In the genomic region with DNA sequence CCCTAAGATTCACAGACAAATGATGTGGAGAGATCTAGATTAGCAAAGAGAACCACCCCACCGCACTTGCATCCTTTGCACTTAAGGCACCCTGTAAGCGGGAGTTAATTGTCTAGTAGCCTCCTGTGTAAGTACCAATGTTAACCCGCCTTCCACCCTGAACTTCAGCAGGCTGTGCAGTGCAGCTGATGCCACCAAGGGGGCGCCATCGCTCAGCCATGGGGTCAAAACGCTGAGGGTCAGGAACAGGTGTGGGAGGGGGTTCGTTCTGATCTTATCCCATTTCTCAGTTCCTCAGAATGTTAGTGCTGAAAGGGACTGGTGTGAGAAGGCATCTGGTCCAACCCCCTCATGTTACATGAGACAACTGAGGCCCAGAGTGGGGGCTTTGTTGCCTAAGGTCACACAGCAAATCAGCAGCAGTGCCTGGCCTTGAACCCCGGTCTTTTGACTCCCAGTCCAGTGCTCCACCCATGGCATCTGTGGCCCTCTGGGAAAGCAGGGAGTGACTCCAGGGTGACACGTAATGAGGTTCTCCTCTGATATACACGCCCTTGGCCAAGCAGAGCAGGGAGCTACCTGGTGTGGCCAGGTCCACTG, we compare ENCODE assay signal across 15 cellular contexts. TPM values are rescaled to one million over a fixed set of nuclear protein-coding genes. Genes with fewer than 3 reads are reported as not detected.
DNase-seq lines count a peak whose midpoint lies in the region; TF ChIP-seq lines count a peak whose summit lies in the region.
"Had no signal": no experiment of that assay in that cellular context is flagged by ENCODE, and none has a peak within 500 bp of the region (broad histone marks: within the 10 kb centered on the region; RNA-seq: fewer than 3 reads in every experiment).

No MANE protein-coding gene starts in this region.

- no peaks in the 10 kb centered on the region for H3K79me2 ChIP-seq in OCI-LY7 (ENCODE audit: insufficient read depth, low read depth, low read length)

- H3K9me3 Mint-ChIP-seq in Caco-2 (ENCODE audit: unreplicated experiment), result no peaks in the 10 kb centered on the region

- H2AFZ ChIP-seq in OCI-LY7 (ENCODE audit: low read length), result no peak overlapping the region

- no peaks in the 10 kb centered on the region for H3K36me3 Mint-ChIP-seq in Caco-2 (ENCODE audit: insufficient read depth, unreplicated experiment)

- TF ChIP-seq CTCF in A673 (conservative IDR thresholded peaks at IDR 0.05; ENCODE audit: low read depth, low read length) (peak; percentile 50), Caco-2 (IDR thresholded peaks at IDR 0.05; ENCODE audit: insufficient read depth in 1 of 2, low read depth in 1 of 2, low read length in 1 of 2, severe bottlenecking in 1 of 2, unreplicated experiment in 1 of 2) (peak; percentile 10 to 20), OCI-LY7 (conservative IDR thresholded peaks at IDR 0.05; ENCODE audit: low read length) (peak; percentile 71), fibroblast of the aortic adventitia (IDR thresholded peaks at IDR 0.05; ENCODE audit: insufficient read depth, low read length) (peak; percentile 24), tibial artery (IDR thresholded peaks at IDR 0.05) (no peak)

- CTCF ChIA-PET in A673 (lab: Charles Lee), result no interaction called here
- CTCF ChIA-PET in Caco-2 (lab: Charles Lee), result no interaction called here
- CTCF ChIA-PET in OCI-LY7 (lab: Charles Lee; ENCODE audit: unreplicated experiment), result interaction anchor here (0.6 to 0.7 kb wide), 2 partner anchors 17 to 67 kb away, joined by 3 read pairs; no protein-coding TSS in a partner anchor

- BruUV-seq in A673 (replicated peaks; lab: Mats Ljungman, UMichigan) (no TSS peak), Caco-2 (replicated peaks; lab: Mats Ljungman, UMichigan) (no TSS peak), OCI-LY7 (replicated peaks; lab: Mats Ljungman, UMichigan) (no TSS peak)

- no peak overlapping the region for H3K27ac ChIP-seq in A673 (ENCODE audit: low read depth, low read length, poor library complexity, severe bottlenecking)
- no peak overlapping the region for H3K27ac ChIP-seq in OCI-LY7 (ENCODE audit: low read depth, low read length, poor library complexity, severe bottlenecking)
- H3K27ac ChIP-seq in tibial artery, result no peak overlapping the region
- H3K27ac ChIP-seq: HL-60, skin epidermis, uterus had no signal

- DNase-seq in A673 (ENCODE audit: low spot score) (no peak), Caco-2 (no peak), OCI-LY7 (ENCODE audit: low spot score) (no peak), fibroblast of the aortic adventitia (ENCODE audit: low read depth) (no peak), tibial artery (no peak), DMS 273 (lab: John Stamatoyannopoulos, UW; ENCODE audit: unreplicated experiment) (no peak), NCI-H82 (lab: John Stamatoyannopoulos, UW) (no peak)
- no peak for DNase-seq in activated CD4-positive, alpha-beta T cell treated with anti-CD3 and anti-CD28 coated beads for 1 hour
- DNase-seq: activated CD4-positive, alpha-beta T cell treated with anti-CD3 and anti-CD28 coated beads, Interleukin-2, amount 50 U/mL, for 1 hour; COR-L47; NCI-H1092; NCI-H748 treated with DMSO at 0.1 percent for 48 hours; uterus had no signal

- H3K9me3 ChIP-seq in A673 (ENCODE audit: low read depth, low read length, poor library complexity, severe bottlenecking) (no peaks in the 10 kb centered on the region), Caco-2 (no peaks in the 10 kb centered on the region), OCI-LY7 (ENCODE audit: low read length) (no peaks in the 10 kb centered on the region), tibial artery (no peaks in the 10 kb centered on the region)
- H3K9me3 ChIP-seq: uterus had no signal

- peaks cover 17% of the 10 kb centered on the region for H3K4me1 Mint-ChIP-seq in Caco-2 (ENCODE audit: low read depth, unreplicated experiment)

- H3K27me3 Mint-ChIP-seq in Caco-2 (ENCODE audit: insufficient read depth, unreplicated experiment), result no peaks in the 10 kb centered on the region

- H3K9me2 ChIP-seq in OCI-LY7 (ENCODE audit: insufficient read depth, low read length), result no peaks in the 10 kb centered on the region

- intact Hi-C loops in A673 (cut with micrococcal nuclease; ENCODE audit: unreplicated experiment) (loop anchor here (10.0 kb wide), 1 partner anchor 422 kb away; a partner anchor contains a TSS), Caco-2 (cut with micrococcal nuclease; ENCODE audit: unreplicated experiment) (no loop called here), OCI-LY7 (cut with micrococcal nuclease; ENCODE audit: unreplicated experiment) (no loop called here), tibial artery (cut with DNase I; ENCODE audit: low total_unique reads) (no loop called here)

- no peaks in the 10 kb centered on the region; the same call in 1 of the 2 replicates for H4K20me1 ChIP-seq in OCI-LY7 (ENCODE audit: insufficient read depth, low read length)

- no peaks in the 10 kb centered on the region for H3K27me3 ChIP-seq in A673 (replicated peaks; ENCODE audit: insufficient read depth, low read depth, low read length, poor library complexity)
- no peaks in the 10 kb centered on the region for H3K27me3 ChIP-seq in Caco-2 (replicated peaks; ENCODE audit: control insufficient read depth, insufficient read depth, low read length)
- no peaks in the 10 kb centered on the region for H3K27me3 ChIP-seq in tibial artery
- H3K27me3 ChIP-seq: uterus had no signal

- H3K27ac Mint-ChIP-seq in Caco-2 (ENCODE audit: unreplicated experiment), result peak overlapping the region; percentile 33

- no peaks in the 10 kb centered on the region for H3K36me3 ChIP-seq in A673 (ENCODE audit: insufficient read depth, low read length, poor library complexity, severe bottlenecking)
- no peaks in the 10 kb centered on the region for H3K36me3 ChIP-seq in Caco-2 (ENCODE audit: control insufficient read depth, insufficient read depth, low read length)
- H3K36me3 ChIP-seq in OCI-LY7 (ENCODE audit: insufficient read depth, low read length), result peaks cover 93% of the 10 kb centered on the region
- peaks cover 0 to 36% (median 0%) of the 10 kb centered on the region in 3 donors for H3K36me3 ChIP-seq in tibial artery
- H3K36me3 ChIP-seq: uterus had no signal

- POLR2A ChIA-PET in A673 (lab: Charles Lee; ENCODE audit: low non-redundant PET) (no interaction called here), Caco-2 (lab: Charles Lee) (no interaction called here), OCI-LY7 (lab: Charles Lee) (no interaction called here)

- no peak overlapping the region for H3K4me3 Mint-ChIP-seq in Caco-2 (ENCODE audit: unreplicated experiment)

- H3K4me3 ChIP-seq in A673 (ENCODE audit: low read depth, low read length, poor library complexity, severe bottlenecking) (no peak overlapping the region), Caco-2 (ENCODE audit: low read depth, low read length) (no peak overlapping the region), OCI-LY7 (ENCODE audit: low read depth, low read length, poor library complexity, severe bottlenecking) (no peak overlapping the region), fibroblast of the aortic adventitia (ENCODE audit: low read depth, low read length) (no peak overlapping the region), tibial artery (no peak overlapping the region)
- H3K4me3 ChIP-seq: skin epidermis, uterus had no signal

- H3K4me2 ChIP-seq in OCI-LY7 (ENCODE audit: low read length), result no peak overlapping the region

- H3K4me1 ChIP-seq in A673 (ENCODE audit: insufficient read depth, low read length, poor library complexity, severe bottlenecking) (no peaks in the 10 kb centered on the region), Caco-2 (peaks cover 28% of the 10 kb centered on the region), OCI-LY7 (ENCODE audit: insufficient read depth, low read length, poor library complexity, severe bottlenecking) (no peaks in the 10 kb centered on the region), tibial artery (no peaks in the 10 kb centered on the region)
- H3K4me1 ChIP-seq: uterus had no signal

RNA-seq across cellular contexts. Expression of a gene that starts 57.3 kb away (rescaled TPM):
- 17.2 and 20.1 TPM in 2 replicates for total RNA-seq in A673 (2021)
- 10.2 and 14.3 TPM in 2 replicates for total RNA-seq in Caco-2 (2022)
- total RNA-seq in OCI-LY7 (2014; rRNA removed; shearing (Covaris generic)), result 221 and 258 TPM in 2 replicates
- 419 and 461 TPM in 2 replicates for total RNA-seq in OCI-LY7 (2022)
- total RNA-seq in fibroblast of the aortic adventitia (ENCODE audit: low replicate concordance), result 3.7 and 12.4 TPM in 2 replicates

Comparison
In these comparisons a context has a peak if more than half of its experiments do, and no peak if none do; other contexts are left out.
1. CTCF ChIP-seq: peak in A673 (single experiment), Caco-2 (2 of 2), OCI-LY7 (single experiment) and fibroblast of the aortic adventitia (single experiment); none in tibial artery (0 of 2).
2. RNA of a gene that starts 57.3 kb away (total RNA-seq): 221 to 461 TPM in OCI-LY7; 17.2 to 20.1 TPM in A673, 10.2 to 14.3 TPM in Caco-2 and 3.7 to 12.4 TPM in fibroblast of the aortic adventitia; every median in the first group is over 10 times any median in the second.